ENCODE assay signal across 8 cellular contexts in genomic region chr2:231926180-231926741, GRCh38. TPM values are rescaled to one million over a fixed set of nuclear protein-coding genes. Genes with fewer than 3 reads are reported as not detected.
DNase-seq lines count a peak whose midpoint lies in the region; ATAC-seq lines count a peak whose summit lies in the region.

Gene NPPC (minus strand): TSS chr2:231926396. CDS start chr2:231926249, 147 bp downstream.

- H3K4me1 Mint-ChIP-seq in memory B cell = peaks cover 16% of the 10 kb centered on the region

- no peaks in the 10 kb centered on the region for H3K36me3 Mint-ChIP-seq in memory B cell

- no peak within 1 kb of the TSS for H3K27ac Mint-ChIP-seq in memory B cell

- peak within 1 kb of the TSS; percentile 40 for H3K4me3 ChIP-seq in ectodermal cell (ENCODE audit: insufficient read depth, low read depth, low read length)

- WGBS in ectodermal cell, 2 experiments = 1% methylated on average over 54 of the region's 54 CpGs

- peaks cover 15% of the 10 kb centered on the region for H3K4me1 ChIP-seq in ectodermal cell (ENCODE audit: control insufficient read depth, insufficient read depth, low read length)

- H3K9me3 Mint-ChIP-seq in memory B cell = no peaks in the 10 kb centered on the region

- peak within 1 kb of the TSS; percentile 61 for H3K4me3 Mint-ChIP-seq in memory B cell

- H3K36me3 ChIP-seq in ectodermal cell (ENCODE audit: control insufficient read depth, insufficient read depth, low read length) = no peaks in the 10 kb centered on the region

- peaks cover 26% of the 10 kb centered on the region for H3K27me3 Mint-ChIP-seq in memory B cell

- peaks cover 76% of the 10 kb centered on the region for H3K27me3 ChIP-seq in ectodermal cell (ENCODE audit: control insufficient read depth, insufficient read depth, low read length, poor library complexity, severe bottlenecking)

- peak; percentile 71 for DNase-seq in DMS79 (lab: John Stamatoyannopoulos, UW)
- DNase-seq in NCI-H2196 (lab: John Stamatoyannopoulos, UW; ENCODE audit: unreplicated experiment) = peak; percentile 70
- DNase-seq in activated CD4-positive, alpha-beta T cell treated with anti-CD3 and anti-CD28 coated beads for 48 hours = peak; percentile 86
- DNase-seq in memory B cell (ENCODE audit: low spot score in 2 of 2) = no peak
- peak; percentile 68 to 74 for DNase-seq in stimulated activated CD8-positive, alpha-beta memory T cell treated with anti-CD3 and anti-CD28 coated beads, Interleukin-15, amount 100 ng/mL, for 48 hours (ENCODE audit: low read depth in 2 of 2)
- no peak for DNase-seq in SKM-1 (lab: John Stamatoyannopoulos, UW; ENCODE audit: unreplicated experiment)

- no peaks in the 10 kb centered on the region for H3K9me3 ChIP-seq in ectodermal cell (ENCODE audit: control insufficient read depth, low read length)

- ATAC-seq in HG02623 (IDR thresholded peaks at IDR 0.05; ENCODE audit: unreplicated experiment) (peak; percentile 60), memory B cell (ENCODE audit: low read depth) (peak; percentile 45)

- H3K27ac ChIP-seq in ectodermal cell (ENCODE audit: insufficient read depth, low read depth, low read length, poor library complexity, severe bottlenecking) = no peak within 1 kb of the TSS

RNA-seq across cellular contexts. Expression of gene NPPC, which starts in this region (rescaled TPM):
- polyA plus RNA-seq in ectodermal cell (2013, experiment 1 of 4) = 2.4 TPM
- polyA plus RNA-seq in ectodermal cell (2013, experiment 2 of 4) = 1.5 TPM
- 8.9 TPM for polyA plus RNA-seq in ectodermal cell (2013, experiment 3 of 4)
- 12.8 TPM for polyA plus RNA-seq in ectodermal cell (2013, experiment 4 of 4)

Comparison
In these comparisons a context has a peak if more than half of its experiments do, and no peak if none do; other contexts are left out.
1. DNase-seq: peak in DMS79 (single experiment), NCI-H2196 (single experiment), activated CD4-positive, alpha-beta T cell treated with anti-CD3 and anti-CD28 coated beads for 48 hours (single experiment) and stimulated activated CD8-positive, alpha-beta memory T cell treated with anti-CD3 and anti-CD28 coated beads, Interleukin-15, amount 100 ng/mL, for 48 hours (2 of 2); none in memory B cell (0 of 2) and SKM-1 (single experiment).